Comparison of ENCODE assay signal across 8 cellular contexts in genomic region chr1:184805667-184806295, GRCh38. TPM values are rescaled to one million over a fixed set of nuclear protein-coding genes. Genes with fewer than 3 reads are reported as not detected.
DNase-seq lines count a peak whose midpoint lies in the region; ATAC-seq, FAIRE-seq and TF ChIP-seq lines count a peak whose summit lies in the region.

No MANE protein-coding gene starts in this region.

- H3K36me3 ChIP-seq in pancreas = peaks cover 0 to 2% (median 0%) of the 10 kb centered on the region in 3 donors
- H3K36me3 ChIP-seq in tibial nerve = peaks cover 0 to 26% (median 0%) of the 10 kb centered on the region in 3 donors

- H3K4me1 Mint-ChIP-seq in activated naive CD4-positive, alpha-beta T cell treated with anti-CD3 and anti-CD28 coated beads, Interleukin-2, amount 10 ng/mL, durations not matched to agents 7 days and 5 days = peaks cover 2% of the 10 kb centered on the region

- peak in 1 of 2 donors; percentile 39 for TF ChIP-seq EP300 in tibial nerve (IDR thresholded peaks at IDR 0.05)

- intact Hi-C loops in pancreas (cut with DNase I) = loop anchor here in 2 of 3 donors (5.0 to 10.0 kb wide), 2 partner anchors 167 to 169 kb away; partner anchors contain the start of gene NIBAN1 (in 2 of the 2)

- peaks cover 0 to 4% (median 1%) of the 10 kb centered on the region in 3 donors for H3K4me1 ChIP-seq in pancreas
- peaks cover 0 to 24% (median 6%) of the 10 kb centered on the region in 4 donors for H3K4me1 ChIP-seq in tibial nerve

- no peaks in the 10 kb centered on the region for H3K9me3 Mint-ChIP-seq in activated naive CD4-positive, alpha-beta T cell treated with anti-CD3 and anti-CD28 coated beads, Interleukin-2, amount 10 ng/mL, durations not matched to agents 7 days and 5 days

- no peak overlapping the region for H3K27ac Mint-ChIP-seq in activated naive CD4-positive, alpha-beta T cell treated with anti-CD3 and anti-CD28 coated beads, Interleukin-2, amount 10 ng/mL, durations not matched to agents 7 days and 5 days

- peaks cover 18% of the 10 kb centered on the region for H3K36me3 Mint-ChIP-seq in activated naive CD4-positive, alpha-beta T cell treated with anti-CD3 and anti-CD28 coated beads, Interleukin-2, amount 10 ng/mL, durations not matched to agents 7 days and 5 days

- H3K27ac ChIP-seq in pancreas (peak overlapping the region in 2 of 4 donors; percentile 6 to 31), tibial nerve (no peak overlapping the region)

- H3K9me3 ChIP-seq in pancreas (no peaks in the 10 kb centered on the region), tibial nerve (no peaks in the 10 kb centered on the region)

- DNase-seq in GM03348 (ENCODE audit: low spot score) (peak; percentile 90), HEK293T (ENCODE audit: extremely low spot score) (peak; percentile 92), NAMALWA (ENCODE audit: low spot score) (peak; percentile 81), SK-N-DZ (ENCODE audit: low spot score) (peak; percentile 78), glomerular visceral epithelial cell (ENCODE audit: extremely low spot score) (peak; percentile 87), pancreas (peak; percentile 82 to 93 (median 88)), tibial nerve (ENCODE audit: low spot score in 2 of 2) (peak; percentile 93 to 99)
- peak; percentile 88 for DNase-seq in activated naive CD4-positive, alpha-beta T cell treated with anti-CD3 and anti-CD28 coated beads, Interleukin-2, amount 10 ng/mL, durations not matched to agents 7 days and 5 days

- peak; percentile 84 to 93 (median 88) for TF ChIP-seq CTCF in pancreas (IDR thresholded peaks at IDR 0.05)
- peak; percentile 81 to 93 (median 90) for TF ChIP-seq CTCF in tibial nerve (IDR thresholded peaks at IDR 0.05)

- CTCF ChIA-PET in HEK293T (lab: Yijun Ruan, JAX) = interaction anchor here (0.6 to 3.8 kb wide), 13 partner anchors 11 to 875 kb away, joined by 3 to 25 read pairs (median 4); no protein-coding TSS in a partner anchor
- CTCF ChIA-PET in activated naive CD4-positive, alpha-beta T cell treated with anti-CD3 and anti-CD28 coated beads, Interleukin-2, amount 10 ng/mL, durations not matched to agents 7 days and 5 days (lab: Charles Lee) = interaction anchor here (0.6 to 6.0 kb wide), 27 partner anchors 9 to 890 kb away, joined by 3 to 165 read pairs (median 4); partner anchors contain the start of gene NIBAN1

- no peak for FAIRE-seq in pancreas (lab: Jason Lieb, UNC)

- H3K27me3 ChIP-seq in pancreas (no peaks in the 10 kb centered on the region), tibial nerve (no peaks in the 10 kb centered on the region)

- peak; percentile 94 to 98 (median 97) for ATAC-seq in pancreas

- no peak overlapping the region for H3K4me3 Mint-ChIP-seq in activated naive CD4-positive, alpha-beta T cell treated with anti-CD3 and anti-CD28 coated beads, Interleukin-2, amount 10 ng/mL, durations not matched to agents 7 days and 5 days

- POLR2A ChIA-PET in HEK293T (lab: Yijun Ruan, JAX) = interaction anchor here (1.1 kb wide), 1 partner anchor 177 kb away, joined by 3 read pairs; no protein-coding TSS in a partner anchor

- H3K27me3 Mint-ChIP-seq in activated naive CD4-positive, alpha-beta T cell treated with anti-CD3 and anti-CD28 coated beads, Interleukin-2, amount 10 ng/mL, durations not matched to agents 7 days and 5 days = no peaks in the 10 kb centered on the region

- WGBS in pancreas, 2 donors = 20 to 23% methylated on average over 13 of the region's 13 CpGs
- WGBS in tibial nerve, 2 donors = 29 to 31% methylated on average over 13 of the region's 13 CpGs

- H3K4me3 ChIP-seq in pancreas (no peak overlapping the region), tibial nerve (no peak overlapping the region)

- TF ChIP-seq POLR2A in tibial nerve (IDR thresholded peaks at IDR 0.05) = no peak

TF ChIP-seq in HEK293T, 16 proteins besides CTCF, POLR2A, EP300 and RAD21:
- TF ChIP-seq CTBP1 (IDR thresholded peaks at IDR 0.05; ENCODE audit: borderline replicate concordance) (no peak), HDGF (IDR thresholded peaks at IDR 0.05; ENCODE audit: borderline replicate concordance) (no peak), BHLHE40 (IDR thresholded peaks at IDR 0.05; ENCODE audit: borderline replicate concordance) (no peak), PKNOX1 (IDR thresholded peaks at IDR 0.05) (peak; percentile 33; the same call in 1 of the 2 replicates)

RNA-seq across cellular contexts. Expression of gene EDEM3, which starts 51.1 kb away (rescaled TPM):
- polyA plus RNA-seq in SK-N-DZ (2014; cell fraction: cytosol; rRNA removed) = 14.0 and 16.7 TPM in 2 replicates
- 15.9 and 17.3 TPM in 2 replicates for polyA plus RNA-seq in SK-N-DZ (2014; cell fraction: nucleus; rRNA removed)
- total RNA-seq in pancreas = 10 to 100 TPM; 29.8 to 46.7 (median 38.0) TPM
- 10 to 100 TPM; 12.1 to 15.5 TPM for polyA plus RNA-seq in pancreas
- 10 to 100 TPM; 33.0 to 57.3 (median 39.0) TPM for total RNA-seq in tibial nerve
